10 cellular contexts compared by ENCODE assay signal in genomic region chr9:124621371-124622328, GRCh38.
DNase-seq lines count a peak whose midpoint lies in the region; ATAC-seq, FAIRE-seq and TF ChIP-seq lines count a peak whose summit lies in the region.
"Had no signal": no experiment of that assay in that cellular context is flagged by ENCODE, and none has a peak within 500 bp of the region (broad histone marks: within the 10 kb centered on the region; RNA-seq: fewer than 3 reads in every experiment).

No MANE protein-coding gene starts in this region.

- TF ChIP-seq CTCF in fibroblast of lung (conservative IDR thresholded peaks at IDR 0.05 in 1 of 2, IDR thresholded peaks at IDR 0.05 in 1 of 2; ENCODE audit: low read depth in 1 of 2, low read length in 2 of 2), result no peak
- no peak for TF ChIP-seq CTCF in upper lobe of left lung (IDR thresholded peaks at IDR 0.05)
- no peak for TF ChIP-seq CTCF in suprapubic skin (IDR thresholded peaks at IDR 0.05)

- H3K4me1 ChIP-seq in fibroblast of lung (ENCODE audit: control insufficient read depth, extremely low read depth, insufficient read depth, low read length), result peaks cover 2% of the 10 kb centered on the region
- H3K4me1 ChIP-seq in small intestine (ENCODE audit: control insufficient read depth in 2 of 2, insufficient read depth in 1 of 2, low read depth in 1 of 2, low read length in 1 of 2), result no peaks in the 10 kb centered on the region
- H3K4me1 ChIP-seq in upper lobe of left lung, result no peaks in the 10 kb centered on the region
- H3K4me1 ChIP-seq in suprapubic skin, result peaks cover 14% of the 10 kb centered on the region

- no peak overlapping the region for H3K27ac ChIP-seq in fibroblast of lung (ENCODE audit: insufficient read depth, low read length)
- H3K27ac ChIP-seq in small intestine (ENCODE audit: low read depth in 1 of 2, low read length in 1 of 2), result no peak overlapping the region
- no peak overlapping the region for H3K27ac ChIP-seq in upper lobe of left lung
- no peak overlapping the region for H3K27ac ChIP-seq in suprapubic skin

- peak overlapping the region; percentile 23 for H3K4me2 ChIP-seq in fibroblast of lung (ENCODE audit: extremely low read depth, insufficient read depth, low read length)

- no peaks in the 10 kb centered on the region for H4K20me1 ChIP-seq in fibroblast of lung (ENCODE audit: control insufficient read depth, extremely low read depth, insufficient read depth, low read length)

- H3K4me3 ChIP-seq in fibroblast of lung (replicated peaks in 1 of 4; ENCODE audit: control extremely low read depth in 1 of 4, insufficient read depth in 1 of 4, low read depth in 3 of 4, low read length in 4 of 4), result no peak overlapping the region
- no peak overlapping the region for H3K4me3 ChIP-seq in small intestine (ENCODE audit: low read depth in 1 of 2, low read length in 2 of 2)
- no peak overlapping the region for H3K4me3 ChIP-seq in upper lobe of left lung
- H3K4me3 ChIP-seq in suprapubic skin, result no peak overlapping the region

- H3K36me3 ChIP-seq in fibroblast of lung (ENCODE audit: control insufficient read depth, insufficient read depth, low read length) (no peaks in the 10 kb centered on the region), small intestine (ENCODE audit: control insufficient read depth in 2 of 2, insufficient read depth in 2 of 2, low read length in 2 of 2) (no peaks in the 10 kb centered on the region), upper lobe of left lung (no peaks in the 10 kb centered on the region), suprapubic skin (no peaks in the 10 kb centered on the region)

- no peak for FAIRE-seq in small intestine (lab: Jason Lieb, UNC)

- H2AFZ ChIP-seq in fibroblast of lung (ENCODE audit: low read length), result no peak overlapping the region

- H3K79me2 ChIP-seq in fibroblast of lung (ENCODE audit: control insufficient read depth, insufficient read depth, low read length), result no peaks in the 10 kb centered on the region

- H3K9me3 ChIP-seq in fibroblast of lung (ENCODE audit: control insufficient read depth, insufficient read depth, low read depth, low read length) (no peaks in the 10 kb centered on the region), small intestine (ENCODE audit: control insufficient read depth, low read depth) (no peaks in the 10 kb centered on the region), upper lobe of left lung (no peaks in the 10 kb centered on the region), suprapubic skin (no peaks in the 10 kb centered on the region)

- peak; percentile 42 for ATAC-seq in GM19397 (IDR thresholded peaks at IDR 0.05; ENCODE audit: unreplicated experiment)
- ATAC-seq in upper lobe of left lung (ENCODE audit: low FRiP score in 2 of 2), result no peak

- TF ChIP-seq POLR2A in upper lobe of left lung (IDR thresholded peaks at IDR 0.05) (no peak), suprapubic skin (IDR thresholded peaks at IDR 0.05) (no peak)

- H3K27me3 ChIP-seq in fibroblast of lung (ENCODE audit: control insufficient read depth, insufficient read depth, low read length) (no peaks in the 10 kb centered on the region), small intestine (ENCODE audit: control insufficient read depth in 2 of 2, insufficient read depth in 2 of 2, low read length in 2 of 2) (no peaks in the 10 kb centered on the region), upper lobe of left lung (no peaks in the 10 kb centered on the region), suprapubic skin (no peaks in the 10 kb centered on the region)

- H3K9ac ChIP-seq in fibroblast of lung (ENCODE audit: insufficient read depth, low read length), result no peak overlapping the region

- TF ChIP-seq EP300 in upper lobe of left lung (IDR thresholded peaks at IDR 0.05) (no peak), suprapubic skin (IDR thresholded peaks at IDR 0.05) (no peak)

- DNase-seq in A172 (ENCODE audit: low spot score) (peak; percentile 52), M059J (ENCODE audit: low read depth) (peak; percentile 90), fibroblast of lung (ENCODE audit: low read depth in 2 of 2) (peak; percentile 22 to 84), small intestine (no peak), upper lobe of left lung (no peak), suprapubic skin (ENCODE audit: low spot score in 2 of 2) (no peak), putamen (ENCODE audit: low spot score) (no peak)
- DNase-seq: activated naive CD4-positive, alpha-beta T cell treated with anti-CD3 and anti-CD28 coated beads, Interleukin-2, amount 10 ng/mL, durations not matched to agents 7 days and 5 days; erythroblast had no signal

- WGBS in small intestine, 3 donors, result 76 to 89% (median 84%) methylated on average over 11 of the region's 11 CpGs
- WGBS in upper lobe of left lung, 2 donors, result 62 to 69% methylated on average over 11 of the region's 11 CpGs
- WGBS in suprapubic skin, result 61% methylated on average over 11 of the region's 11 CpGs

Comparison
In these comparisons a context has a peak if more than half of its experiments do, and no peak if none do; other contexts are left out.
1. DNase-seq: peak in A172 (single experiment), M059J (single experiment) and fibroblast of lung (2 of 2); none in small intestine (single experiment), upper lobe of left lung (0 of 2), suprapubic skin (0 of 2) and putamen (single experiment).